In the genomic region with DNA sequence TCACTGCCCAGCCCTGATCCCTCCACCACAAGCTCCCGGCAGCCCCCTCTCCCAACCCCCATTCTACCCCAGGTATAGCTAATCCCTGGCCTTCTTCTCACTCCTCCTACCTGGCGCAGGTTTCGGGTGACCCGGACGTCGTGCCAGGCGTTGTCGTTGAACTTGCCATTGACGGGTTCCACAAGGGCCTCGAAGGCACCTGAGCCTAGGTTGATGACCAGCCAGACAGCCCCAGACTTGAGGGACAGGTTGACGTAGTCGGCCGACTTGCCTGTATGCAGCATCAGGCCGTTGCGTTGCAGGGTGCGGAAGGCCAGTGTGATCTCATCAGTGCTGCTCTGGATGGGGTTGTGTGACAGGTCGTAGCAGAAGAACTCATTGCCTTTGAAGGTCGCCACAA, we compare ENCODE assay signal across 1 cellular context.
TF ChIP-seq lines count a peak whose summit lies in the region.

No MANE protein-coding gene starts in this region.

TF ChIP-seq in H1, 55 proteins besides CTCF, POLR2A, EP300 and RAD21:
- TF ChIP-seq JUND (IDR thresholded peaks at IDR 0.05; ENCODE audit: low read length) (no peak), BACH1 (IDR thresholded peaks at IDR 0.05; ENCODE audit: low read length) (no peak), MAFK (IDR thresholded peaks at IDR 0.05; ENCODE audit: low read depth, low read length) (no peak), SIX5 (IDR thresholded peaks at IDR 0.05; ENCODE audit: low read depth, low read length) (no peak), CBX5 (IDR thresholded peaks at IDR 0.05; ENCODE audit: low read depth, low read length) (no peak), CTBP2 (IDR thresholded peaks at IDR 0.05; ENCODE audit: borderline replicate concordance, insufficient read depth, insufficient read length, low read length) (no peak), SIRT6 (IDR thresholded peaks at IDR 0.05; ENCODE audit: low read length) (no peak), NANOG (IDR thresholded peaks at IDR 0.05; ENCODE audit: insufficient read depth, low read depth, low read length, poor library complexity, severe bottlenecking) (no peak), YY1 (IDR thresholded peaks at IDR 0.05; ENCODE audit: low read depth, low read length) (no peak), CREB1 (IDR thresholded peaks at IDR 0.05) (no peak), CHD1 (IDR thresholded peaks at IDR 0.05; ENCODE audit: low read depth, low read length) (no peak), SP1 (IDR thresholded peaks at IDR 0.05; ENCODE audit: low read depth, low read length) (no peak), FOSL1 (IDR thresholded peaks at IDR 0.05; ENCODE audit: insufficient read depth, low read depth, low read length) (no peak), BRCA1 (IDR thresholded peaks at IDR 0.05; ENCODE audit: low read depth, low read length) (no peak), EZH2 (IDR thresholded peaks at IDR 0.05; ENCODE audit: low read depth, low read length, severe bottlenecking) (no peak)
- TF ChIP-seq, protein P1, sequence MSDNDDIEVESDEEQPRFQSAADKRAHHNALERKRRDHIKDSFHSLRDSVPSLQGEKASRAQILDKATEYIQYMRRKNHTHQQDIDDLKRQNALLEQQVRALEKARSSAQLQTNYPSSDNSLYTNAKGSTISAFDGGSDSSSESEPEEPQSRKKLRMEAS (IDR thresholded peaks at IDR 0.05) = no peak
- TF ChIP-seq, protein P2, sequence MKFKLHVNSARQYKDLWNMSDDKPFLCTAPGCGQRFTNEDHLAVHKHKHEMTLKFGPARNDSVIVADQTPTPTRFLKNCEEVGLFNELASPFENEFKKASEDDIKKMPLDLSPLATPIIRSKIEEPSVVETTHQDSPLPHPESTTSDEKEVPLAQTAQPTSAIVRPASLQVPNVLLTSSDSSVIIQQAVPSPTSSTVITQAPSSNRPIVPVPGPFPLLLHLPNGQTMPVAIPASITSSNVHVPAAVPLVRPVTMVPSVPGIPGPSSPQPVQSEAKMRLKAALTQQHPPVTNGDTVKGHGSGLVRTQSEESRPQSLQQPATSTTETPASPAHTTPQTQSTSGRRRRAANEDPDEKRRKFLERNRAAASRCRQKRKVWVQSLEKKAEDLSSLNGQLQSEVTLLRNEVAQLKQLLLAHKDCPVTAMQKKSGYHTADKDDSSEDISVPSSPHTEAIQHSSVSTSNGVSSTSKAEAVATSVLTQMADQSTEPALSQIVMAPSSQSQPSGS (IDR thresholded peaks at IDR 0.05; ENCODE audit: low read length) = no peak
- TF ChIP-seq, protein P3, sequence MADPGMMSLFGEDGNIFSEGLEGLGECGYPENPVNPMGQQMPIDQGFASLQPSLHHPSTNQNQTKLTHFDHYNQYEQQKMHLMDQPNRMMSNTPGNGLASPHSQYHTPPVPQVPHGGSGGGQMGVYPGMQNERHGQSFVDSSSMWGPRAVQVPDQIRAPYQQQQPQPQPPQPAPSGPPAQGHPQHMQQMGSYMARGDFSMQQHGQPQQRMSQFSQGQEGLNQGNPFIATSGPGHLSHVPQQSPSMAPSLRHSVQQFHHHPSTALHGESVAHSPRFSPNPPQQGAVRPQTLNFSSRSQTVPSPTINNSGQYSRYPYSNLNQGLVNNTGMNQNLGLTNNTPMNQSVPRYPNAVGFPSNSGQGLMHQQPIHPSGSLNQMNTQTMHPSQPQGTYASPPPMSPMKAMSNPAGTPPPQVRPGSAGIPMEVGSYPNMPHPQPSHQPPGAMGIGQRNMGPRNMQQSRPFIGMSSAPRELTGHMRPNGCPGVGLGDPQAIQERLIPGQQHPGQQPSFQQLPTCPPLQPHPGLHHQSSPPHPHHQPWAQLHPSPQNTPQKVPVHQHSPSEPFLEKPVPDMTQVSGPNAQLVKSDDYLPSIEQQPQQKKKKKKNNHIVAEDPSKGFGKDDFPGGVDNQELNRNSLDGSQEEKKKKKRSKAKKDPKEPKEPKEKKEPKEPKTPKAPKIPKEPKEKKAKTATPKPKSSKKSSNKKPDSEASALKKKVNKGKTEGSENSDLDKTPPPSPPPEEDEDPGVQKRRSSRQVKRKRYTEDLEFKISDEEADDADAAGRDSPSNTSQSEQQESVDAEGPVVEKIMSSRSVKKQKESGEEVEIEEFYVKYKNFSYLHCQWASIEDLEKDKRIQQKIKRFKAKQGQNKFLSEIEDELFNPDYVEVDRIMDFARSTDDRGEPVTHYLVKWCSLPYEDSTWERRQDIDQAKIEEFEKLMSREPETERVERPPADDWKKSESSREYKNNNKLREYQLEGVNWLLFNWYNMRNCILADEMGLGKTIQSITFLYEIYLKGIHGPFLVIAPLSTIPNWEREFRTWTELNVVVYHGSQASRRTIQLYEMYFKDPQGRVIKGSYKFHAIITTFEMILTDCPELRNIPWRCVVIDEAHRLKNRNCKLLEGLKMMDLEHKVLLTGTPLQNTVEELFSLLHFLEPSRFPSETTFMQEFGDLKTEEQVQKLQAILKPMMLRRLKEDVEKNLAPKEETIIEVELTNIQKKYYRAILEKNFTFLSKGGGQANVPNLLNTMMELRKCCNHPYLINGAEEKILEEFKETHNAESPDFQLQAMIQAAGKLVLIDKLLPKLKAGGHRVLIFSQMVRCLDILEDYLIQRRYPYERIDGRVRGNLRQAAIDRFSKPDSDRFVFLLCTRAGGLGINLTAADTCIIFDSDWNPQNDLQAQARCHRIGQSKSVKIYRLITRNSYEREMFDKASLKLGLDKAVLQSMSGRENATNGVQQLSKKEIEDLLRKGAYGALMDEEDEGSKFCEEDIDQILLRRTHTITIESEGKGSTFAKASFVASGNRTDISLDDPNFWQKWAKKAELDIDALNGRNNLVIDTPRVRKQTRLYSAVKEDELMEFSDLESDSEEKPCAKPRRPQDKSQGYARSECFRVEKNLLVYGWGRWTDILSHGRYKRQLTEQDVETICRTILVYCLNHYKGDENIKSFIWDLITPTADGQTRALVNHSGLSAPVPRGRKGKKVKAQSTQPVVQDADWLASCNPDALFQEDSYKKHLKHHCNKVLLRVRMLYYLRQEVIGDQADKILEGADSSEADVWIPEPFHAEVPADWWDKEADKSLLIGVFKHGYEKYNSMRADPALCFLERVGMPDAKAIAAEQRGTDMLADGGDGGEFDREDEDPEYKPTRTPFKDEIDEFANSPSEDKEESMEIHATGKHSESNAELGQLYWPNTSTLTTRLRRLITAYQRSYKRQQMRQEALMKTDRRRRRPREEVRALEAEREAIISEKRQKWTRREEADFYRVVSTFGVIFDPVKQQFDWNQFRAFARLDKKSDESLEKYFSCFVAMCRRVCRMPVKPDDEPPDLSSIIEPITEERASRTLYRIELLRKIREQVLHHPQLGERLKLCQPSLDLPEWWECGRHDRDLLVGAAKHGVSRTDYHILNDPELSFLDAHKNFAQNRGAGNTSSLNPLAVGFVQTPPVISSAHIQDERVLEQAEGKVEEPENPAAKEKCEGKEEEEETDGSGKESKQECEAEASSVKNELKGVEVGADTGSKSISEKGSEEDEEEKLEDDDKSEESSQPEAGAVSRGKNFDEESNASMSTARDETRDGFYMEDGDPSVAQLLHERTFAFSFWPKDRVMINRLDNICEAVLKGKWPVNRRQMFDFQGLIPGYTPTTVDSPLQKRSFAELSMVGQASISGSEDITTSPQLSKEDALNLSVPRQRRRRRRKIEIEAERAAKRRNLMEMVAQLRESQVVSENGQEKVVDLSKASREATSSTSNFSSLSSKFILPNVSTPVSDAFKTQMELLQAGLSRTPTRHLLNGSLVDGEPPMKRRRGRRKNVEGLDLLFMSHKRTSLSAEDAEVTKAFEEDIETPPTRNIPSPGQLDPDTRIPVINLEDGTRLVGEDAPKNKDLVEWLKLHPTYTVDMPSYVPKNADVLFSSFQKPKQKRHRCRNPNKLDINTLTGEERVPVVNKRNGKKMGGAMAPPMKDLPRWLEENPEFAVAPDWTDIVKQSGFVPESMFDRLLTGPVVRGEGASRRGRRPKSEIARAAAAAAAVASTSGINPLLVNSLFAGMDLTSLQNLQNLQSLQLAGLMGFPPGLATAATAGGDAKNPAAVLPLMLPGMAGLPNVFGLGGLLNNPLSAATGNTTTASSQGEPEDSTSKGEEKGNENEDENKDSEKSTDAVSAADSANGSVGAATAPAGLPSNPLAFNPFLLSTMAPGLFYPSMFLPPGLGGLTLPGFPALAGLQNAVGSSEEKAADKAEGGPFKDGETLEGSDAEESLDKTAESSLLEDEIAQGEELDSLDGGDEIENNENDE (IDR thresholded peaks at IDR 0.05; ENCODE audit: insufficient replicate concordance, low read length) = no peak
